ENCODE assay signal across 15 cellular contexts in the genomic region with DNA sequence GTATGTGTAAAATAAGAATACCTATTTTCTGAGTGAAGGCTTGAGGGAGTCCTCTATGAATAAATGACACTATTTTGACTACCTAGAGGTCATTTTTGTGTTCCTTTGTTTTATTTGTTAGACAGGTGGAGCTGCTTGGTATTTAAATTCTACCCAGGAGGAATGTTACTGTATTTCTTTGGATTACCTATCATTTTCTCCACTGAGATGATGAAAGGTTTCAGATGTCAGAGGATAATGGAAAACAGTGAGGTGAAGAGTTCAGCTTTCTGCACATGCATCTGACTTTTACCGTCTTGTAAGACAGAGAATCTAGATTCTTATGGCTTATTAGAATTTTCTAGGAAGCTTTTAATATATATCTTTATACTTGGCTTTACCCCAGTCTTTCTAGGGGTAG.
DNase-seq lines count a peak whose midpoint lies in the region; ATAC-seq and TF ChIP-seq lines count a peak whose summit lies in the region.
"Had no signal": no experiment of that assay in that cellular context is flagged by ENCODE, and none has a peak within 500 bp of the region (broad histone marks: within the 10 kb centered on the region; RNA-seq: fewer than 3 reads in every experiment).

No MANE protein-coding gene starts in this region.

- H3K9me3 Mint-ChIP-seq in type B pancreatic cell, result no peaks in the 10 kb centered on the region
- peaks cover 3% of the 10 kb centered on the region for H3K9me3 Mint-ChIP-seq in activated T-helper 17 cell treated with anti-CD3 and anti-CD28 coated beads, Interleukin-2, amount 50 U/mL, for 72 hours

- peaks cover 13% of the 10 kb centered on the region for H3K4me1 Mint-ChIP-seq in type B pancreatic cell (ENCODE audit: unreplicated experiment)
- H3K4me1 Mint-ChIP-seq in activated T-helper 17 cell treated with anti-CD3 and anti-CD28 coated beads, Interleukin-2, amount 50 U/mL, for 72 hours, result no peaks in the 10 kb centered on the region
- H3K4me1 Mint-ChIP-seq: CD4-positive, alpha-beta memory T cell had no signal

- H3K27me3 Mint-ChIP-seq in type B pancreatic cell, result peaks cover 6% of the 10 kb centered on the region
- H3K27me3 Mint-ChIP-seq in activated T-helper 17 cell treated with anti-CD3 and anti-CD28 coated beads, Interleukin-2, amount 50 U/mL, for 72 hours, result no peaks in the 10 kb centered on the region
- H3K27me3 Mint-ChIP-seq: CD4-positive, alpha-beta memory T cell had no signal

- no peaks in the 10 kb centered on the region for H3K36me3 Mint-ChIP-seq in type B pancreatic cell
- H3K36me3 Mint-ChIP-seq in activated T-helper 17 cell treated with anti-CD3 and anti-CD28 coated beads, Interleukin-2, amount 50 U/mL, for 72 hours (ENCODE audit: low read depth), result no peaks in the 10 kb centered on the region
- H3K36me3 Mint-ChIP-seq: CD4-positive, alpha-beta memory T cell had no signal

- DNase-seq in NCI-H146 (lab: John Stamatoyannopoulos, UW) (peak; percentile 31), NCI-H146 treated with DMSO at 0.1 percent for 48 hours (lab: John Stamatoyannopoulos, UW; ENCODE audit: unreplicated experiment) (peak; percentile 31), NCI-H69 (lab: John Stamatoyannopoulos, UW) (peak; percentile 84), type B pancreatic cell (ENCODE audit: extremely low spot score, unreplicated experiment) (no peak), OCI-M2 (lab: John Stamatoyannopoulos, UW; ENCODE audit: unreplicated experiment) (no peak)
- DNase-seq: C1 segment of cervical spinal cord; Calu3; CD4-positive, alpha-beta memory T cell; COR-L47; DMS53; DMS79 treated with DMSO at 0.1 percent for 48 hours; GF-D8; GOT3; HFFc6 had no signal

- TF ChIP-seq CTCF in type B pancreatic cell (conservative IDR thresholded peaks at IDR 0.05), result no peak

- ATAC-seq in activated T-helper 17 cell treated with anti-CD3 and anti-CD28 coated beads, Interleukin-2, amount 50 U/mL, for 72 hours (replicated peaks), result no peak

- no peak overlapping the region for H3K4me3 Mint-ChIP-seq in type B pancreatic cell
- no peak overlapping the region for H3K4me3 Mint-ChIP-seq in activated T-helper 17 cell treated with anti-CD3 and anti-CD28 coated beads, Interleukin-2, amount 50 U/mL, for 72 hours
- H3K4me3 Mint-ChIP-seq: CD4-positive, alpha-beta memory T cell; HFFc6 had no signal

- peak overlapping the region; percentile 2 for H3K27ac Mint-ChIP-seq in type B pancreatic cell
- no peak overlapping the region for H3K27ac Mint-ChIP-seq in activated T-helper 17 cell treated with anti-CD3 and anti-CD28 coated beads, Interleukin-2, amount 50 U/mL, for 72 hours
- H3K27ac Mint-ChIP-seq: CD4-positive, alpha-beta memory T cell; HFFc6 had no signal

Comparison
In these comparisons a context has a peak if more than half of its experiments do, and no peak if none do; other contexts are left out.
1. DNase-seq: peak in NCI-H146 (single experiment), NCI-H146 treated with DMSO at 0.1 percent for 48 hours (single experiment) and NCI-H69 (single experiment); none in type B pancreatic cell (single experiment) and OCI-M2 (single experiment).